27 cellular contexts compared by ENCODE assay signal in genomic region chr21:45537746-45538291, GRCh38. TPM values are rescaled to one million over a fixed set of nuclear protein-coding genes. Genes with fewer than 3 reads are reported as not detected.
A peak's percentile ranks its signal among the peaks of the same experiment; 100 is the strongest.
DNase-seq lines count a peak whose midpoint lies in the region; ATAC-seq, FAIRE-seq and TF ChIP-seq lines count a peak whose summit lies in the region.
"Had no signal": no experiment of that assay in that cellular context is flagged by ENCODE, and none has a peak within 500 bp of the region (broad histone marks: within the 10 kb centered on the region; RNA-seq: fewer than 3 reads in every experiment).

No MANE protein-coding gene starts in this region.

- H3K4me1 ChIP-seq in left lung (peaks cover 0 to 55% of the 10 kb centered on the region in 2 donors), spleen (peaks cover 13 to 80% (median 48%) of the 10 kb centered on the region in 6 donors)
- H3K4me1 ChIP-seq: pancreas had no signal

- no peak for FAIRE-seq in GM19239 (lab: Jason Lieb, UNC)
- FAIRE-seq: pancreas had no signal

- intact Hi-C loops in left lung (cut with DNase I) = no loop called here
- intact Hi-C loops in spleen (cut with DNase I; ENCODE audit: low total_unique reads) = no loop called here

- H3K4me1 Mint-ChIP-seq in WTC11 (peaks cover 3% of the 10 kb centered on the region; the same call in 1 of the 2 replicates), chondrocyte (ENCODE audit: low read depth) (peaks cover 5% of the 10 kb centered on the region)

- TF ChIP-seq CTCF in WTC11 (IDR thresholded peaks at IDR 0.05) (no peak), chondrocyte (IDR thresholded peaks at IDR 0.05) (no peak), left lung (IDR thresholded peaks at IDR 0.05) (no peak), spleen (IDR thresholded peaks at IDR 0.05 in 8 of 11, conservative IDR thresholded peaks at IDR 0.05 in 3 of 11) (no peak)

- ATAC-seq in WTC11 (no peak), left lung (no peak), GM19035 (IDR thresholded peaks at IDR 0.05; ENCODE audit: unreplicated experiment) (no peak), esophagus mucosa (no peak), GM21737 (IDR thresholded peaks at IDR 0.05; ENCODE audit: unreplicated experiment) (no peak)
- ATAC-seq: activated T-cell treated with anti-CD3 and anti-CD28 coated beads, Interleukin-2, amount 50 U/mL, for 72 hours; gastroesophageal sphincter; naive thymus-derived CD8-positive, alpha-beta T cell; pancreas; stimulated activated effector memory CD8-positive, alpha-beta T cell treated with anti-CD3 and anti-CD28 coated beads, Interleukin-12 subunit alpha, Interleukin-12 subunit beta, amount 100 ng/mL, for 72 hours had no signal

- H3K36me3 ChIP-seq in left lung (peaks cover 0 to 27% of the 10 kb centered on the region in 2 donors), spleen (peaks cover 0 to 63% (median 2%) of the 10 kb centered on the region in 6 donors)
- H3K36me3 ChIP-seq: esophagus muscularis mucosa, gastroesophageal sphincter, pancreas had no signal

- DNase-seq in WTC11 (ENCODE audit: low spot score) = peak; percentile 5
- DNase-seq in chondrocyte (ENCODE audit: low spot score) = peak; percentile 77
- DNase-seq in left lung = peak; percentile 28 to 37
- peak; percentile 71 for DNase-seq in spleen
- no peak for DNase-seq in GM19239 (ENCODE audit: insufficient read length, low spot score)
- DNase-seq: activated CD4-positive, alpha-beta memory T cell treated with anti-CD3 and anti-CD28 coated beads, Interleukin-2, amount 10 ng/mL, durations not matched to agents 7 days and 5 days; activated T-cell treated with anti-CD3 and anti-CD28 coated beads, Interleukin-2, amount 50 U/mL, for 72 hours; CD4-positive, CD25-positive, alpha-beta regulatory T cell; cerebellar nuclear complex; DMS 273 treated with DMSO at 0.1 percent for 48 hours; effector CD8-positive, alpha-beta T cell; KBM-7; kidney glomerular epithelial cell; NCI-H526; SK-N-SH; stimulated activated CD4-positive, alpha-beta T cell treated with anti-CD3 and anti-CD28 coated beads, Interleukin-2, amount 100 ng/mL, for 24 hours had no signal

- H3K9me3 Mint-ChIP-seq in WTC11 (no peaks in the 10 kb centered on the region), chondrocyte (ENCODE audit: low read depth) (no peaks in the 10 kb centered on the region)
- H3K9me3 Mint-ChIP-seq: activated B cell treated with CpG ODN at 0.5 μM for 24 hours; activated CD4-positive, alpha-beta memory T cell treated with anti-CD3 and anti-CD28 coated beads, Interleukin-2, amount 10 ng/mL, durations not matched to agents 7 days and 5 days; activated naive CD4-positive, alpha-beta T cell treated with anti-CD3 and anti-CD28 coated beads, Interleukin-2, amount 50 U/mL, for 24 hours; activated T-cell treated with anti-CD3 and anti-CD28 coated beads, Interleukin-2, amount 50 U/mL, for 72 hours; mesothelial cell of epicardium; naive thymus-derived CD8-positive, alpha-beta T cell; stimulated activated effector memory CD8-positive, alpha-beta T cell treated with anti-CD3 and anti-CD28 coated beads, Interleukin-12 subunit alpha, Interleukin-12 subunit beta, amount 100 ng/mL, for 72 hours had no signal

- H3K27ac ChIP-seq in left lung (no peak overlapping the region), spleen (peak overlapping the region in 1 of 8 donors; percentile 9)
- H3K27ac ChIP-seq: esophagus muscularis mucosa, gastroesophageal sphincter, pancreas had no signal

- POLR2A ChIA-PET in WTC11 (lab: Charles Lee) = no interaction called here

- 91 to 97% (median 92%) methylated on average over 18 to 27 of the region's 27 CpGs for whole genome bisulfite sequencing in spleen, 5 donors

- H3K36me3 Mint-ChIP-seq in WTC11 (0 out of 2 replicates have a peak, but pooled peaks cover 3% of the 10 kb centered on the region), chondrocyte (ENCODE audit: low read depth) (peaks cover 1% of the 10 kb centered on the region)
- H3K36me3 Mint-ChIP-seq: CD4-positive, CD25-positive, alpha-beta regulatory T cell; mesothelial cell of epicardium had no signal

- H3K27ac Mint-ChIP-seq in WTC11 (no peak overlapping the region), chondrocyte (ENCODE audit: unreplicated experiment) (no peak overlapping the region)
- H3K27ac Mint-ChIP-seq: activated B cell treated with CpG ODN at 0.5 μM for 24 hours; activated CD4-positive, alpha-beta memory T cell treated with anti-CD3 and anti-CD28 coated beads, Interleukin-2, amount 10 ng/mL, durations not matched to agents 7 days and 5 days; activated naive CD4-positive, alpha-beta T cell treated with anti-CD3 and anti-CD28 coated beads, Interleukin-2, amount 50 U/mL, for 24 hours; activated T-cell treated with anti-CD3 and anti-CD28 coated beads, Interleukin-2, amount 50 U/mL, for 72 hours; CD4-positive, CD25-positive, alpha-beta regulatory T cell; mesothelial cell of epicardium; stimulated activated effector memory CD8-positive, alpha-beta T cell treated with anti-CD3 and anti-CD28 coated beads, Interleukin-12 subunit alpha, Interleukin-12 subunit beta, amount 100 ng/mL, for 72 hours had no signal

- H3K4me3 ChIP-seq in left lung = no peak overlapping the region
- H3K4me3 ChIP-seq in spleen = no peak overlapping the region
- H3K4me3 ChIP-seq: esophagus muscularis mucosa, gastroesophageal sphincter, pancreas had no signal

- H3K9me3 ChIP-seq in left lung (no peaks in the 10 kb centered on the region), spleen (no peaks in the 10 kb centered on the region)
- H3K9me3 ChIP-seq: esophagus muscularis mucosa, gastroesophageal sphincter, pancreas, SK-N-SH had no signal

- H3K27me3 Mint-ChIP-seq in WTC11 (ENCODE audit: low read depth) (no peaks in the 10 kb centered on the region), chondrocyte (ENCODE audit: low read depth) (no peaks in the 10 kb centered on the region)
- H3K27me3 Mint-ChIP-seq: activated B cell treated with CpG ODN at 0.5 μM for 24 hours; activated CD4-positive, alpha-beta memory T cell treated with anti-CD3 and anti-CD28 coated beads, Interleukin-2, amount 10 ng/mL, durations not matched to agents 7 days and 5 days; activated naive CD4-positive, alpha-beta T cell treated with anti-CD3 and anti-CD28 coated beads, Interleukin-2, amount 50 U/mL, for 24 hours; CD4-positive, CD25-positive, alpha-beta regulatory T cell; naive thymus-derived CD8-positive, alpha-beta T cell had no signal

- H3K27me3 ChIP-seq in left lung (no peaks in the 10 kb centered on the region), spleen (replicated peaks in 1 of 7) (no peaks in the 10 kb centered on the region)
- H3K27me3 ChIP-seq: esophagus muscularis mucosa, gastroesophageal sphincter, pancreas had no signal

- no peak overlapping the region for H3K4me3 Mint-ChIP-seq in WTC11
- H3K4me3 Mint-ChIP-seq in chondrocyte (ENCODE audit: unreplicated experiment) = no peak overlapping the region
- H3K4me3 Mint-ChIP-seq: activated B cell treated with CpG ODN at 0.5 μM for 24 hours; activated CD4-positive, alpha-beta memory T cell treated with anti-CD3 and anti-CD28 coated beads, Interleukin-2, amount 10 ng/mL, durations not matched to agents 7 days and 5 days; activated naive CD4-positive, alpha-beta T cell treated with anti-CD3 and anti-CD28 coated beads, Interleukin-2, amount 50 U/mL, for 24 hours; activated T-cell treated with anti-CD3 and anti-CD28 coated beads, Interleukin-2, amount 50 U/mL, for 72 hours; CD4-positive, CD25-positive, alpha-beta regulatory T cell; mesothelial cell of epicardium; naive thymus-derived CD8-positive, alpha-beta T cell; stimulated activated effector memory CD8-positive, alpha-beta T cell treated with anti-CD3 and anti-CD28 coated beads, Interleukin-12 subunit alpha, Interleukin-12 subunit beta, amount 100 ng/mL, for 72 hours had no signal

- CTCF ChIA-PET in WTC11 (lab: Charles Lee) = no interaction called here

- TF ChIP-seq POLR2A in spleen (IDR thresholded peaks at IDR 0.05) = no peak

TF ChIP-seq in WTC11, 78 proteins besides CTCF, POLR2A, EP300 and RAD21 (continues in another document):
- TF ChIP-seq MYBL2 (CRISPR knock-in tag; IDR thresholded peaks at IDR 0.05) (no peak), GABPB1 (CRISPR knock-in tag; IDR thresholded peaks at IDR 0.05) (no peak), TP53 (CRISPR knock-in tag; IDR thresholded peaks at IDR 0.05) (no peak), FOXP1 (CRISPR knock-in tag; IDR thresholded peaks at IDR 0.05; ENCODE audit: borderline replicate concordance) (no peak)
- TF ChIP-seq, protein P1, sequence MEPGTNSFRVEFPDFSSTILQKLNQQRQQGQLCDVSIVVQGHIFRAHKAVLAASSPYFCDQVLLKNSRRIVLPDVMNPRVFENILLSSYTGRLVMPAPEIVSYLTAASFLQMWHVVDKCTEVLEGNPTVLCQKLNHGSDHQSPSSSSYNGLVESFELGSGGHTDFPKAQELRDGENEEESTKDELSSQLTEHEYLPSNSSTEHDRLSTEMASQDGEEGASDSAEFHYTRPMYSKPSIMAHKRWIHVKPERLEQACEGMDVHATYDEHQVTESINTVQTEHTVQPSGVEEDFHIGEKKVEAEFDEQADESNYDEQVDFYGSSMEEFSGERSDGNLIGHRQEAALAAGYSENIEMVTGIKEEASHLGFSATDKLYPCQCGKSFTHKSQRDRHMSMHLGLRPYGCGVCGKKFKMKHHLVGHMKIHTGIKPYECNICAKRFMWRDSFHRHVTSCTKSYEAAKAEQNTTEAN (CRISPR knock-in tag; IDR thresholded peaks at IDR 0.05) = no peak
- TF ChIP-seq, protein P2, sequence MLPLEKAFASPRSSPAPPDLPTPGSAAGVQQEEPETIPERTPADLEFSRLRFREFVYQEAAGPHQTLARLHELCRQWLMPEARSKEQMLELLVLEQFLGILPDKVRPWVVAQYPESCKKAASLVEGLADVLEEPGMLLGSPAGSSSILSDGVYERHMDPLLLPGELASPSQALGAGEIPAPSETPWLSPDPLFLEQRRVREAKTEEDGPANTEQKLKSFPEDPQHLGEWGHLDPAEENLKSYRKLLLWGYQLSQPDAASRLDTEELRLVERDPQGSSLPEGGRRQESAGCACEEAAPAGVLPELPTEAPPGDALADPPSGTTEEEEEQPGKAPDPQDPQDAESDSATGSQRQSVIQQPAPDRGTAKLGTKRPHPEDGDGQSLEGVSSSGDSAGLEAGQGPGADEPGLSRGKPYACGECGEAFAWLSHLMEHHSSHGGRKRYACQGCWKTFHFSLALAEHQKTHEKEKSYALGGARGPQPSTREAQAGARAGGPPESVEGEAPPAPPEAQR (CRISPR knock-in tag; IDR thresholded peaks at IDR 0.05) = no peak
- TF ChIP-seq, protein P3, sequence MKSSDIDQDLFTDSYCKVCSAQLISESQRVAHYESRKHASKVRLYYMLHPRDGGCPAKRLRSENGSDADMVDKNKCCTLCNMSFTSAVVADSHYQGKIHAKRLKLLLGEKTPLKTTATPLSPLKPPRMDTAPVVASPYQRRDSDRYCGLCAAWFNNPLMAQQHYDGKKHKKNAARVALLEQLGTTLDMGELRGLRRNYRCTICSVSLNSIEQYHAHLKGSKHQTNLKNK (CRISPR knock-in tag; IDR thresholded peaks at IDR 0.05) = no peak

RNA-seq across cellular contexts. Expression of gene SLC19A1, which starts 4.4 kb away (rescaled TPM):
- total RNA-seq in WTC11 (2021) = 27.7 to 29.8 TPM (median 28.3 TPM) in 3 replicates
- 6.5 to 12.7 TPM (median 7.8 TPM) in 3 replicates for total RNA-seq in chondrocyte
- total RNA-seq in left lung = 10 to 100 TPM; 32.7 to 50.4 TPM
- total RNA-seq in spleen = 10 to 100 TPM; 21.6 to 52.8 (median 35.0) TPM
- 10 to 100 TPM in 2 of 3 donors, 1 to 10 TPM in 1; 7.5 to 17.6 (median 13.3) TPM for polyA plus RNA-seq in spleen
- 3.1 TPM for total RNA-seq in esophagus mucosa
